ENCODE assay signal across 9 cellular contexts in genomic region chr1:44714944-44715571, GRCh38. TPM values are rescaled to one million over a fixed set of nuclear protein-coding genes. Genes with fewer than 3 reads are reported as not detected.
DNase-seq lines count a peak whose midpoint lies in the region; ATAC-seq, FAIRE-seq and TF ChIP-seq lines count a peak whose summit lies in the region.
"Had no signal": no experiment of that assay in that cellular context is flagged by ENCODE, and none has a peak within 500 bp of the region (broad histone marks: within the 10 kb centered on the region; RNA-seq: fewer than 3 reads in every experiment).

No MANE protein-coding gene starts in this region.

- no peak overlapping the region for H3K18ac ChIP-seq in H1 (ENCODE audit: extremely low read depth, low read length)

- no peak overlapping the region for H3K27ac ChIP-seq in H1 (ENCODE audit: low read depth, low read length)

- CTCF ChIA-PET in activated CD4-positive, alpha-beta memory T cell treated with anti-CD3 and anti-CD28 coated beads, Interleukin-2, amount 10 ng/mL, durations not matched to agents 7 days and 5 days (lab: Charles Lee) = interaction anchor here (0.7 to 5.2 kb wide), 5 partner anchors 14 to 297 kb away, joined by 3 to 25 read pairs (median 4); partner anchors contain the start of gene UROD
- CTCF ChIA-PET in H1 (lab: Charles Lee; ENCODE audit: partially characterized antibody) = interaction anchor here (0.6 to 10.2 kb wide), 16 partner anchors 8 to 854 kb away, joined by 3 to 107 read pairs (median 4); partner anchors contain the start of genes ARMH1, RNU5D-1 and TMEM53

- no peak overlapping the region for H3K56ac ChIP-seq in H1 (replicated peaks; ENCODE audit: insufficient read length, low read depth, low read length)

- no peak overlapping the region for H4K8ac ChIP-seq in H1 (ENCODE audit: extremely low read depth, insufficient read depth, low read length)

- no peaks in the 10 kb centered on the region for H4K20me1 ChIP-seq in H1 (replicated peaks in 1 of 2; ENCODE audit: control insufficient read depth in 1 of 2, insufficient read depth in 2 of 2, low read length in 2 of 2)

- H3K27me3 Mint-ChIP-seq in activated CD4-positive, alpha-beta memory T cell treated with anti-CD3 and anti-CD28 coated beads, Interleukin-2, amount 10 ng/mL, durations not matched to agents 7 days and 5 days = peaks cover 12% of the 10 kb centered on the region

- H3K27me3 ChIP-seq in H1 (replicated peaks in 1 of 4; ENCODE audit: control insufficient read depth in 3 of 4, extremely low read depth in 1 of 4, insufficient read depth in 3 of 4, low read length in 3 of 4) = no peaks in the 10 kb centered on the region

- H3K79me2 ChIP-seq in H1 (ENCODE audit: control insufficient read depth in 1 of 2, insufficient read depth in 2 of 2, low read length in 2 of 2) = no peaks in the 10 kb centered on the region

- H2BK5ac ChIP-seq in H1 (ENCODE audit: low read depth, low read length) = no peak overlapping the region

- no peaks in the 10 kb centered on the region for H3K23me2 ChIP-seq in H1 (ENCODE audit: low read depth, low read length)

- H2BK20ac ChIP-seq in H1 (ENCODE audit: low read length) = no peak overlapping the region

- POLR2A ChIA-PET in activated CD4-positive, alpha-beta memory T cell treated with anti-CD3 and anti-CD28 coated beads, Interleukin-2, amount 10 ng/mL, durations not matched to agents 7 days and 5 days (lab: Charles Lee) = interaction anchor here (1.0 to 10.6 kb wide), 3 partner anchors 17 to 84 kb away, joined by 3 to 785 read pairs (median 4); partner anchors contain the start of gene RNU5D-1
- POLR2A ChIA-PET in H1 (lab: Charles Lee; ENCODE audit: partially characterized antibody) = interaction anchor here (0.6 to 22.5 kb wide), 2 partner anchors 65 to 93 kb away, joined by 3 to 428 read pairs; partner anchors contain the start of genes BEST4, BTBD19 and RPS8

- no peak overlapping the region for H2BK120ac ChIP-seq in H1 (replicated peaks; ENCODE audit: low read depth, low read length)

- DNase-seq in HT-29 (ENCODE audit: low spot score) (peak; percentile 85), NOMO-1 (lab: John Stamatoyannopoulos, UW; ENCODE audit: unreplicated experiment in 2 of 2) (peak; percentile 66 to 85), H1 (ENCODE audit: low read depth in 1 of 2, low spot score in 2 of 2) (peak in 1 of 2 experiments; percentile 82), midbrain (lab: John Stamatoyannopoulos, UW) (peak; percentile 78), superior temporal gyrus (ENCODE audit: extremely low spot score) (peak; percentile 90)
- peak; percentile 74 for DNase-seq in activated CD4-positive, alpha-beta memory T cell treated with anti-CD3 and anti-CD28 coated beads, Interleukin-2, amount 10 ng/mL, durations not matched to agents 7 days and 5 days

- TF ChIP-seq CTCF in H1 (IDR thresholded peaks at IDR 0.05; ENCODE audit: control extremely low read depth in 1 of 3, insufficient read depth in 1 of 3, low read depth in 1 of 3, low read length in 3 of 3) = peak; percentile 81 to 97 (median 81)

- WGBS in H1 (ENCODE audit: extremely low coverage in 1 of 2, insufficient coverage in 1 of 2, insufficient read length in 1 of 2, insufficient replicate concordance in 2 of 2, low coverage in 1 of 2, low lambda C conversion rate in 2 of 2, missing lambda C conversion rate in 1 of 2), 2 experiments = 29% methylated on average over 9 of the region's 9 CpGs; no CpG with 5 or more reads in 1 of the 2 experiments

- H3K4me3 ChIP-seq in H1 (ENCODE audit: extremely low read depth in 1 of 4, insufficient read depth in 2 of 4, low read depth in 3 of 4, low read length in 4 of 4) = no peak overlapping the region

- no peak overlapping the region for H3K23ac ChIP-seq in H1 (ENCODE audit: insufficient read length)

- no peak overlapping the region for H3K4ac ChIP-seq in H1 (replicated peaks; ENCODE audit: insufficient read length, low read depth, low read length)

- no peak for TF ChIP-seq EP300 in H1 (IDR thresholded peaks at IDR 0.05; ENCODE audit: borderline replicate concordance in 1 of 2, low read depth in 2 of 2, low read length in 2 of 2)

- H2BK12ac ChIP-seq in H1 (ENCODE audit: low read depth, low read length) = no peak overlapping the region

- no peak overlapping the region for H2BK15ac ChIP-seq in H1 (ENCODE audit: low read length)

- H3K79me1 ChIP-seq in H1 (ENCODE audit: low read depth, low read length) = no peaks in the 10 kb centered on the region

- no peaks in the 10 kb centered on the region for H3K9me3 Mint-ChIP-seq in activated CD4-positive, alpha-beta memory T cell treated with anti-CD3 and anti-CD28 coated beads, Interleukin-2, amount 10 ng/mL, durations not matched to agents 7 days and 5 days

- no peak overlapping the region for H4K91ac ChIP-seq in H1 (replicated peaks; ENCODE audit: insufficient read length, low read length)

- no peaks in the 10 kb centered on the region for H3K36me3 Mint-ChIP-seq in activated CD4-positive, alpha-beta memory T cell treated with anti-CD3 and anti-CD28 coated beads, Interleukin-2, amount 10 ng/mL, durations not matched to agents 7 days and 5 days (ENCODE audit: low read depth)

- H2AFZ ChIP-seq in H1 (ENCODE audit: low read length) = peak overlapping the region; percentile 96

- peak overlapping the region; percentile 64 for H3K27ac Mint-ChIP-seq in activated CD4-positive, alpha-beta memory T cell treated with anti-CD3 and anti-CD28 coated beads, Interleukin-2, amount 10 ng/mL, durations not matched to agents 7 days and 5 days

- H2AK5ac ChIP-seq in H1 (ENCODE audit: low read depth, low read length) = no peak overlapping the region

- no peak overlapping the region for H3K14ac ChIP-seq in H1 (ENCODE audit: insufficient read length)

- no peaks in the 10 kb centered on the region for H3K9me3 ChIP-seq in H1 (ENCODE audit: insufficient read depth in 2 of 2, low read depth in 1 of 2, low read length in 1 of 2)

- H3K4me1 ChIP-seq in H1 (replicated peaks in 1 of 4; ENCODE audit: control insufficient read depth in 3 of 4, insufficient read depth in 4 of 4, low read length in 3 of 4) = no peaks in the 10 kb centered on the region

- H3K36me3 ChIP-seq in H1 (ENCODE audit: control insufficient read depth in 2 of 4, insufficient read depth in 4 of 4, low read length in 3 of 4) = no peaks in the 10 kb centered on the region

- ATAC-seq in GM19328 (IDR thresholded peaks at IDR 0.05; ENCODE audit: unreplicated experiment) = no peak

- no peak overlapping the region for H3K4me2 ChIP-seq in H1 (ENCODE audit: insufficient read depth in 1 of 2, low read depth in 2 of 2, low read length in 2 of 2)

- peak overlapping the region; percentile 24 for H3K4me3 Mint-ChIP-seq in activated CD4-positive, alpha-beta memory T cell treated with anti-CD3 and anti-CD28 coated beads, Interleukin-2, amount 10 ng/mL, durations not matched to agents 7 days and 5 days

- H3K4me1 Mint-ChIP-seq in activated CD4-positive, alpha-beta memory T cell treated with anti-CD3 and anti-CD28 coated beads, Interleukin-2, amount 10 ng/mL, durations not matched to agents 7 days and 5 days = peaks cover 44% of the 10 kb centered on the region

- TF ChIP-seq POLR2A in H1 (IDR thresholded peaks at IDR 0.05; ENCODE audit: control extremely low read depth in 1 of 2, low read depth in 2 of 2, low read length in 2 of 2) = no peak

- FAIRE-seq in G401.6 (lab: Jason Lieb, UNC) (peak; percentile 62), H1 (lab: Jason Lieb, UNC) (peak; percentile 93)

- H3K9ac ChIP-seq in H1 (replicated peaks in 1 of 4; ENCODE audit: extremely low read depth in 1 of 4, low read depth in 3 of 4, low read length in 3 of 4) = no peak overlapping the region

- peak; percentile 69 to 79 for TF ChIP-seq RAD21 in H1 (IDR thresholded peaks at IDR 0.05 in 1 of 2, conservative IDR thresholded peaks at IDR 0.05 in 1 of 2; ENCODE audit: low read depth in 2 of 2, low read length in 2 of 2)

- H4K5ac ChIP-seq in H1 (ENCODE audit: insufficient read length, low read depth, low read length) = no peak overlapping the region

RNA-seq across cellular contexts. Expression of gene RNU5D-1, which starts 15.9 kb away (rescaled TPM):
- total RNA-seq in HT-29 (2014; rRNA removed; shearing (Covaris generic)) = not detected in 2 replicates
- not detected for total RNA-seq in activated CD4-positive, alpha-beta memory T cell treated with anti-CD3 and anti-CD28 coated beads, Interleukin-2, amount 10 ng/mL, durations not matched to agents 7 days and 5 days
- 17.4 TPM in 1 of 2 replicates, not detected in the other for total RNA-seq in H1 (2021; fragmentation: NEBNext Ultra II Directional; extraction: Animal tissue kit (Norgen Biotek cat#: 25700))
- under 0.01 TPM in 1 of 2 replicates, not detected in the other for polyA plus RNA-seq in H1 (2011; rRNA removed)
- not detected for polyA plus RNA-seq in H1 (2011; cell fraction: cytosol; rRNA removed)
- not detected for polyA plus RNA-seq in H1 (2011; cell fraction: nucleus; rRNA removed)
- not detected in 4 replicates for polyA plus RNA-seq in H1 (2012, experiment 1 of 2)
- polyA plus RNA-seq in H1 (2012, experiment 2 of 2) = not detected
- not detected for polyA plus RNA-seq in H1 (2013, experiment 1 of 2)
- polyA plus RNA-seq in H1 (2013, experiment 2 of 2) = not detected
- polyA minus RNA-seq in H1 (2011; rRNA and poly(A)+ RNA removed) = under 0.01 TPM in 2 replicates
- polyA minus RNA-seq in H1 (2011; cell fraction: cytosol; rRNA and poly(A)+ RNA removed) = 360 TPM
- under 0.01 TPM for polyA minus RNA-seq in H1 (2011; cell fraction: nucleus; rRNA and poly(A)+ RNA removed)
- total RNA-seq: glomerular endothelial cell had no signal

RNA-seq across cellular contexts. Expression of gene KIF2C, which starts 24.6 kb away (rescaled TPM):
- 57.1 and 63.1 TPM in 2 replicates for total RNA-seq in HT-29 (2014; rRNA removed; shearing (Covaris generic))
- 100 to 1,000 TPM; 105 to 106 TPM for total RNA-seq in activated CD4-positive, alpha-beta memory T cell treated with anti-CD3 and anti-CD28 coated beads, Interleukin-2, amount 10 ng/mL, durations not matched to agents 7 days and 5 days
- 66.4 and 68.1 TPM in 2 replicates for total RNA-seq in H1 (2021; fragmentation: NEBNext Ultra II Directional; extraction: Animal tissue kit (Norgen Biotek cat#: 25700))
- 36.7 and 41.8 TPM in 2 replicates for polyA plus RNA-seq in H1 (2011; rRNA removed)
- 57.4 TPM for polyA plus RNA-seq in H1 (2011; cell fraction: cytosol; rRNA removed)
- 56.1 TPM for polyA plus RNA-seq in H1 (2011; cell fraction: nucleus; rRNA removed)
- 52.0 to 56.6 TPM (median 53.3 TPM) in 4 replicates for polyA plus RNA-seq in H1 (2012, experiment 1 of 2)
- polyA plus RNA-seq in H1 (2012, experiment 2 of 2) = 17.3 TPM
- 52.4 TPM for polyA plus RNA-seq in H1 (2013, experiment 1 of 2)
- polyA plus RNA-seq in H1 (2013, experiment 2 of 2) = 49.1 TPM
- polyA minus RNA-seq in H1 (2011; rRNA and poly(A)+ RNA removed) = 72.0 and 73.1 TPM in 2 replicates
- 35.7 TPM for polyA minus RNA-seq in H1 (2011; cell fraction: cytosol; rRNA and poly(A)+ RNA removed)
- polyA minus RNA-seq in H1 (2011; cell fraction: nucleus; rRNA and poly(A)+ RNA removed) = 28.7 TPM

RNA-seq across cellular contexts. Expression of gene ARMH1, which starts 40.5 kb away (rescaled TPM):
- total RNA-seq in HT-29 (2014; rRNA removed; shearing (Covaris generic)) = 0.15 and 0.99 TPM in 2 replicates
- total RNA-seq in activated CD4-positive, alpha-beta memory T cell treated with anti-CD3 and anti-CD28 coated beads, Interleukin-2, amount 10 ng/mL, durations not matched to agents 7 days and 5 days = 10 to 100 TPM; 20.8 to 21.2 TPM
- total RNA-seq in H1 (2021; fragmentation: NEBNext Ultra II Directional; extraction: Animal tissue kit (Norgen Biotek cat#: 25700)) = 0.63 and 0.82 TPM in 2 replicates
- polyA plus RNA-seq in H1 (2011; rRNA removed) = 0.85 and 3.3 TPM in 2 replicates
- polyA plus RNA-seq in H1 (2011; cell fraction: cytosol; rRNA removed) = 1.7 TPM
- 10.3 TPM for polyA plus RNA-seq in H1 (2011; cell fraction: nucleus; rRNA removed)
- 1.6 to 1.7 TPM (median 1.7 TPM) in 4 replicates for polyA plus RNA-seq in H1 (2012, experiment 1 of 2)
- 0.87 TPM for polyA plus RNA-seq in H1 (2012, experiment 2 of 2)
- polyA plus RNA-seq in H1 (2013, experiment 1 of 2) = 0.65 TPM
- 0.81 TPM for polyA plus RNA-seq in H1 (2013, experiment 2 of 2)
- 0.41 and 1.2 TPM in 2 replicates for polyA minus RNA-seq in H1 (2011; rRNA and poly(A)+ RNA removed)
- 2.7 TPM for polyA minus RNA-seq in H1 (2011; cell fraction: cytosol; rRNA and poly(A)+ RNA removed)
- polyA minus RNA-seq in H1 (2011; cell fraction: nucleus; rRNA and poly(A)+ RNA removed) = 1.7 TPM
- total RNA-seq: glomerular endothelial cell had no signal

RNA-seq across cellular contexts. Expression of gene TMEM53, which starts 40.8 kb away (rescaled TPM):
- total RNA-seq in HT-29 (2014; rRNA removed; shearing (Covaris generic)) = 19.5 and 27.5 TPM in 2 replicates
- total RNA-seq in activated CD4-positive, alpha-beta memory T cell treated with anti-CD3 and anti-CD28 coated beads, Interleukin-2, amount 10 ng/mL, durations not matched to agents 7 days and 5 days = 1 to 10 TPM; 4.3 to 5.6 TPM
- total RNA-seq in H1 (2021; fragmentation: NEBNext Ultra II Directional; extraction: Animal tissue kit (Norgen Biotek cat#: 25700)) = 6.7 and 9.5 TPM in 2 replicates
- polyA plus RNA-seq in H1 (2011; rRNA removed) = 27.9 and 38.9 TPM in 2 replicates
- 16.2 TPM for polyA plus RNA-seq in H1 (2011; cell fraction: cytosol; rRNA removed)
- polyA plus RNA-seq in H1 (2011; cell fraction: nucleus; rRNA removed) = 13.8 TPM
- polyA plus RNA-seq in H1 (2012, experiment 1 of 2) = 7.9 to 14.5 TPM (median 11.6 TPM) in 4 replicates
- polyA plus RNA-seq in H1 (2012, experiment 2 of 2) = 10.1 TPM
- polyA plus RNA-seq in H1 (2013, experiment 1 of 2) = 9.7 TPM
- 10.5 TPM for polyA plus RNA-seq in H1 (2013, experiment 2 of 2)
- 10.7 and 11.6 TPM in 2 replicates for polyA minus RNA-seq in H1 (2011; rRNA and poly(A)+ RNA removed)
- 8.9 TPM for polyA minus RNA-seq in H1 (2011; cell fraction: cytosol; rRNA and poly(A)+ RNA removed)
- polyA minus RNA-seq in H1 (2011; cell fraction: nucleus; rRNA and poly(A)+ RNA removed) = 5.7 TPM

Comparison
In these comparisons a context has a peak if more than half of its experiments do, and no peak if none do; other contexts are left out.
1. RNA of gene ARMH1, which starts 40.5 kb away (total RNA-seq): 20.8 to 21.2 TPM in activated CD4-positive, alpha-beta memory T cell treated with anti-CD3 and anti-CD28 coated beads, Interleukin-2, amount 10 ng/mL, durations not matched to agents 7 days and 5 days; 0.63 to 0.82 TPM in H1 and 0.15 to 0.99 TPM in HT-29; every median in the first group is over 10 times any median in the second.